2 cellular contexts compared by ENCODE assay signal in genomic region chr3:150076443-150076842, GRCh38.
TF ChIP-seq lines count a peak whose summit lies in the region.

No MANE protein-coding gene starts in this region.

TF ChIP-seq in GM23338, 12 proteins besides CTCF, POLR2A, EP300 and RAD21 (continued from another document):
- no peak for TF ChIP-seq REST (IDR thresholded peaks at IDR 0.05; ENCODE audit: unreplicated experiment)

TF ChIP-seq in HEK293, 187 proteins besides CTCF, POLR2A, EP300 and RAD21 (continued from another document):
- TF ChIP-seq ZNF26 (tag by site-specific recombination; IDR thresholded peaks at IDR 0.05) (no peak), TRIM28 (IDR thresholded peaks at IDR 0.05; ENCODE audit: borderline replicate concordance, low read length) (peak; percentile 92; the same call in 1 of the 2 replicates), GLI4 (tag by site-specific recombination; IDR thresholded peaks at IDR 0.05) (no peak), ZNF843 (tag by site-specific recombination; IDR thresholded peaks at IDR 0.05) (no peak), TSHZ1 (tag by site-specific recombination; IDR thresholded peaks at IDR 0.05; ENCODE audit: borderline replicate concordance) (no peak), ZNF24 (tag by site-specific recombination; IDR thresholded peaks at IDR 0.05) (no peak), ZNF23 (tag by site-specific recombination; IDR thresholded peaks at IDR 0.05; ENCODE audit: borderline replicate concordance) (no peak), SETDB1 (IDR thresholded peaks at IDR 0.05; ENCODE audit: insufficient read length, low read length) (peak; percentile 96), HOXC10 (CRISPR knock-in tag; IDR thresholded peaks at IDR 0.05) (no peak), ATF2 (tag by site-specific recombination; IDR thresholded peaks at IDR 0.05; ENCODE audit: low read depth) (no peak)
